Comparison of ENCODE assay signal across 29 cellular contexts in genomic region chr3:65928110-65928509, GRCh38.
DNase-seq lines count a peak whose midpoint lies in the region; ATAC-seq, FAIRE-seq and TF ChIP-seq lines count a peak whose summit lies in the region.
"Had no signal": no experiment of that assay in that cellular context is flagged by ENCODE, and none has a peak within 500 bp of the region (broad histone marks: within the 10 kb centered on the region; RNA-seq: fewer than 3 reads in every experiment).

No MANE protein-coding gene starts in this region.

- peaks cover 0 to 2% of the 10 kb centered on the region in 2 donors for H3K9me3 ChIP-seq in kidney (ENCODE audit: control insufficient read depth in 1 of 2, low read length in 2 of 2)
- H3K9me3 ChIP-seq in neural progenitor cell (ENCODE audit: low read depth) = no peaks in the 10 kb centered on the region
- H3K9me3 ChIP-seq in A673 (ENCODE audit: low read depth, low read length, poor library complexity, severe bottlenecking) = peaks cover 2% of the 10 kb centered on the region
- H3K9me3 ChIP-seq: thyroid gland had no signal

- H3K4me3 ChIP-seq in GM23338 (0 out of 2 replicates have a peak overlapping the region, but pooled peaks have one; percentile 12), kidney (ENCODE audit: low read length in 2 of 2) (no peak overlapping the region), neural progenitor cell (no peak overlapping the region), A673 (ENCODE audit: low read depth, low read length, poor library complexity, severe bottlenecking) (no peak overlapping the region)
- H3K4me3 ChIP-seq: dorsolateral prefrontal cortex, thyroid gland had no signal

- intact Hi-C loops in kidney (cut with DNase I) (no loop called here), A673 (cut with micrococcal nuclease; ENCODE audit: unreplicated experiment) (no loop called here)

- H3K4me2 ChIP-seq in GM23338 (peak overlapping the region; percentile 56), neural progenitor cell (peak overlapping the region; percentile 25)

- TF ChIP-seq CTCF in GM23338 (conservative IDR thresholded peaks at IDR 0.05; ENCODE audit: low read depth in 2 of 2) (no peak), kidney (IDR thresholded peaks at IDR 0.05; ENCODE audit: borderline replicate concordance, extremely low read depth, insufficient read depth) (no peak), neural progenitor cell (IDR thresholded peaks at IDR 0.05) (no peak), A673 (conservative IDR thresholded peaks at IDR 0.05; ENCODE audit: low read depth, low read length) (no peak)

- H3K9ac ChIP-seq in kidney (ENCODE audit: low read length in 2 of 2) (no peak overlapping the region), neural progenitor cell (no peak overlapping the region)

- peaks cover 90% of the 10 kb centered on the region for H3K79me2 ChIP-seq in GM23338 (replicated peaks; ENCODE audit: insufficient read depth)
- H3K79me2 ChIP-seq in neural progenitor cell (ENCODE audit: low read depth) = peaks cover 60% of the 10 kb centered on the region

- H4K20me1 ChIP-seq in GM23338 (replicated peaks; ENCODE audit: insufficient read depth) (peaks cover 22% of the 10 kb centered on the region), neural progenitor cell (ENCODE audit: low read depth) (peaks cover 22% of the 10 kb centered on the region)

- H3K4me1 Mint-ChIP-seq in GM23338 = peaks cover 42% of the 10 kb centered on the region
- H3K4me1 Mint-ChIP-seq in neural progenitor cell = peaks cover 22% of the 10 kb centered on the region
- H3K4me1 Mint-ChIP-seq: activated CD4-positive, alpha-beta memory T cell treated with anti-CD3 and anti-CD28 coated beads, Interleukin-2, amount 10 ng/mL, durations not matched to agents 7 days and 5 days; CD4-positive, alpha-beta memory T cell; natural killer cell had no signal

- H3F3A ChIP-seq in GM23338 (replicated peaks; ENCODE audit: low read depth) (peaks cover 6% of the 10 kb centered on the region; the same call in 1 of the 2 replicates), neural progenitor cell (ENCODE audit: low read depth) (peaks cover 16% of the 10 kb centered on the region)

- no peak overlapping the region for H2AFZ ChIP-seq in GM23338
- H2AFZ ChIP-seq in neural progenitor cell (replicated peaks) = no peak overlapping the region

- H3K36me3 Mint-ChIP-seq in GM23338 (ENCODE audit: low read depth) = peaks cover 7% of the 10 kb centered on the region; the same call in 1 of the 3 replicates
- H3K36me3 Mint-ChIP-seq in neural progenitor cell = peaks cover 2% of the 10 kb centered on the region
- H3K36me3 Mint-ChIP-seq: CD4-positive, alpha-beta memory T cell; natural killer cell had no signal

- no peak for DNase-seq in GM23338 (ENCODE audit: low spot score)
- DNase-seq in NCI-H748 (lab: John Stamatoyannopoulos, UW; ENCODE audit: unreplicated experiment) = peak; percentile 61
- no peak for DNase-seq in kidney
- DNase-seq in neural progenitor cell (ENCODE audit: low spot score) = no peak
- no peak for DNase-seq in NCI-H1436 (lab: John Stamatoyannopoulos, UW)
- no peak for DNase-seq in A673 (ENCODE audit: low spot score)
- DNase-seq: activated CD4-positive, alpha-beta memory T cell treated with anti-CD3 and anti-CD28 coated beads, Interleukin-2, amount 10 ng/mL, durations not matched to agents 7 days and 5 days; activated naive CD4-positive, alpha-beta T cell treated with anti-CD3 and anti-CD28 coated beads for 36 hours; activated T-cell treated with anti-CD3 and anti-CD28 coated beads, Interleukin-2, amount 50 U/mL, for 1 hour; aorta; CD4-positive, alpha-beta memory T cell; central memory CD4-positive, alpha-beta T cell; dorsolateral prefrontal cortex; foreskin fibroblast; hippocampal formation; MV-4-11; natural killer cell; NK-92 treated with Interleukin-12 subunit alpha and Interleukin-12 subunit beta, amount 100 ng/mL, for 24 hours; posterior cingulate gyrus; RPMI8226; stimulated activated CD4-positive, alpha-beta T cell treated with anti-CD3 and anti-CD28 coated beads, Interleukin-1b, Interleukin-23, amount 100 ng/mL, for 48 hours; stimulated activated naive CD4-positive, alpha-beta T cell; thyroid gland had no signal

- H3K9me3 Mint-ChIP-seq in GM23338 (peaks cover 2% of the 10 kb centered on the region; the same call in 1 of the 3 replicates), neural progenitor cell (peaks cover 8% of the 10 kb centered on the region)
- H3K9me3 Mint-ChIP-seq: activated naive CD4-positive, alpha-beta T cell treated with anti-CD3 and anti-CD28 coated beads for 36 hours had no signal

- H3K27ac ChIP-seq in GM23338 (ENCODE audit: low read depth) = peak overlapping the region; percentile 3; the same call in 1 of the 2 replicates
- no peak overlapping the region for H3K27ac ChIP-seq in kidney (ENCODE audit: low read depth in 2 of 2, low read length in 2 of 2)
- no peak overlapping the region for H3K27ac ChIP-seq in neural progenitor cell
- H3K27ac ChIP-seq in A673 (ENCODE audit: low read depth, low read length, poor library complexity, severe bottlenecking) = no peak overlapping the region
- H3K27ac ChIP-seq: dorsolateral prefrontal cortex, epithelial cell of prostate, thyroid gland had no signal

- H3K36me3 ChIP-seq in GM23338 (ENCODE audit: insufficient read depth) = no peaks in the 10 kb centered on the region
- H3K36me3 ChIP-seq in kidney (ENCODE audit: control insufficient read depth in 1 of 2, insufficient read depth in 2 of 2, low read length in 2 of 2) = no peaks in the 10 kb centered on the region
- H3K36me3 ChIP-seq in neural progenitor cell = no peaks in the 10 kb centered on the region
- no peaks in the 10 kb centered on the region for H3K36me3 ChIP-seq in A673 (ENCODE audit: insufficient read depth, low read length, poor library complexity, severe bottlenecking)
- H3K36me3 ChIP-seq: thyroid gland had no signal

- peak; percentile 6 for FAIRE-seq in kidney (lab: Jason Lieb, UNC)
- FAIRE-seq: GM12891, islet of Langerhans had no signal

- H3K4me3 Mint-ChIP-seq in GM23338 (no peak overlapping the region), neural progenitor cell (no peak overlapping the region)
- H3K4me3 Mint-ChIP-seq: activated CD4-positive, alpha-beta memory T cell treated with anti-CD3 and anti-CD28 coated beads, Interleukin-2, amount 10 ng/mL, durations not matched to agents 7 days and 5 days; activated naive CD4-positive, alpha-beta T cell treated with anti-CD3 and anti-CD28 coated beads for 36 hours; CD4-positive, alpha-beta memory T cell; natural killer cell had no signal

- peaks cover 7% of the 10 kb centered on the region for H3K27me3 Mint-ChIP-seq in GM23338 (ENCODE audit: insufficient read depth, low read depth, poor library complexity)
- H3K27me3 Mint-ChIP-seq in neural progenitor cell (ENCODE audit: insufficient read depth, low read depth) = no peaks in the 10 kb centered on the region
- H3K27me3 Mint-ChIP-seq: activated CD4-positive, alpha-beta memory T cell treated with anti-CD3 and anti-CD28 coated beads, Interleukin-2, amount 10 ng/mL, durations not matched to agents 7 days and 5 days had no signal

- POLR2A ChIA-PET in A673 (lab: Charles Lee; ENCODE audit: low non-redundant PET) = no interaction called here

- H3K27me3 ChIP-seq in GM23338 (ENCODE audit: insufficient read depth) (no peaks in the 10 kb centered on the region), neural progenitor cell (no peaks in the 10 kb centered on the region), A673 (replicated peaks; ENCODE audit: insufficient read depth, low read depth, low read length, poor library complexity) (no peaks in the 10 kb centered on the region)
- H3K27me3 ChIP-seq: dorsolateral prefrontal cortex, thyroid gland had no signal

- H3K9me2 ChIP-seq in GM23338 (ENCODE audit: insufficient read depth) = no peaks in the 10 kb centered on the region

- H3K4me1 ChIP-seq in GM23338 (ENCODE audit: insufficient read depth) (peaks cover 39% of the 10 kb centered on the region), kidney (ENCODE audit: control insufficient read depth in 1 of 2, insufficient read depth in 1 of 2, low read depth in 1 of 2, low read length in 2 of 2) (peaks cover 0 to 3% of the 10 kb centered on the region in 2 donors), neural progenitor cell (peaks cover 16% of the 10 kb centered on the region), A673 (ENCODE audit: insufficient read depth, low read length, poor library complexity, severe bottlenecking) (peaks cover 17% of the 10 kb centered on the region)

- peak; percentile 47 for ATAC-seq in GM23338
- no peak for ATAC-seq in HG02798 (IDR thresholded peaks at IDR 0.05; ENCODE audit: poor library complexity, unreplicated experiment)
- no peak for ATAC-seq in GM19467 (IDR thresholded peaks at IDR 0.05; ENCODE audit: unreplicated experiment)
- ATAC-seq: natural killer cell, SK-N-SH treated with all-trans-retinoic acid at 6 μM for 48 hours had no signal

- H3K27ac Mint-ChIP-seq in GM23338 = 0 out of 2 replicates have a peak overlapping the region, but pooled peaks have one; percentile 25
- H3K27ac Mint-ChIP-seq in neural progenitor cell = no peak overlapping the region
- H3K27ac Mint-ChIP-seq: activated CD4-positive, alpha-beta memory T cell treated with anti-CD3 and anti-CD28 coated beads, Interleukin-2, amount 10 ng/mL, durations not matched to agents 7 days and 5 days; activated naive CD4-positive, alpha-beta T cell treated with anti-CD3 and anti-CD28 coated beads for 36 hours; CD4-positive, alpha-beta memory T cell; natural killer cell had no signal

- no TSS peak for BruUV-seq in A673 (replicated peaks; lab: Mats Ljungman, UMichigan)

- CTCF ChIA-PET in A673 (lab: Charles Lee) = no interaction called here

TF ChIP-seq in GM23338, 12 proteins besides CTCF, POLR2A, EP300 and RAD21 (continues in another document):
- TF ChIP-seq STAT1 (IDR thresholded peaks at IDR 0.05; ENCODE audit: unreplicated experiment) (no peak), EZH2phosphoT487 (IDR thresholded peaks at IDR 0.05; ENCODE audit: unreplicated experiment) (no peak), POLR2AphosphoS5 (IDR thresholded peaks at IDR 0.05; ENCODE audit: low read depth) (no peak)
